In the genomic region with DNA sequence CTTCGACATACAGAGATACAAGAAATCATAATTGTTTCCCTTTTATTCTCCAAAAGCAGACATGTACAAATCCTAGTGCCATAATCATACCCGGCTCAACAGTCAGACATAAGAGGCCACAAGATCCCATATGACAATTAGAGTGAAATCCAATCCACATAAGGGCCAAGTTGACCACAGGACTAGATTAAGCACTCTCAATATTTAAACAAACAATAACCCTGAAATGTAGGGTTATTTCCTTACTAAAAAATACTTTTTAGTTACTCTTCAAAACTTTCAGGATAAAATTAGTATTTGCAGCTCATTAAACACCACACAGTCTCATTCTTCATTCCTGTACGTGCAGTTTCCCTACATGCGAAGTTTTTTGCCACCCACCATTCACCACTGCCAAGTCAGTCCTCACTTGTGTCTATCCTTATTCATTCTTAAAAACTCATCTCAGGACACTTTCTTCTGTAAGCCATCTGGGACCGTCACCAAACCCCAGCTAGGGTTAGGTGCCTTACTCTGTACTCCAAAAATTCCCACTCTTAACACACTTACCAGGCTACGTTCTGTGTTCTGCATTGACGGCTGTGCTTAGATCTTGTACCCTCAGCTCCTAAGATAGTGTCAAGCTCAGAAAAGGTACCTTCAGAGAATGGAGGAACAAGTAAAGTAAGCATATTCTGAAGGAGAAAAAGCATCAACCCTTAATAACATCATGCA, we compare ENCODE assay signal across 2 cellular contexts.
TF ChIP-seq lines count a peak whose summit lies in the region.

No MANE protein-coding gene starts in this region.

TF ChIP-seq in liver, 16 proteins besides CTCF, POLR2A, EP300 and RAD21 (continued from another document):
- TF ChIP-seq GABPA (IDR thresholded peaks at IDR 0.05 in 1 of 2, conservative IDR thresholded peaks at IDR 0.05 in 1 of 2), result no peak
- no peak for TF ChIP-seq FOXA1 (IDR thresholded peaks at IDR 0.05)
- no peak for TF ChIP-seq ATF3 (IDR thresholded peaks at IDR 0.05)
- no peak for TF ChIP-seq YY1 (IDR thresholded peaks at IDR 0.05)
- no peak for TF ChIP-seq JUND (IDR thresholded peaks at IDR 0.05)
- no peak for TF ChIP-seq HNF4A (conservative IDR thresholded peaks at IDR 0.05)
- no peak for TF ChIP-seq TAF1 (conservative IDR thresholded peaks at IDR 0.05)
- TF ChIP-seq HNF4G (IDR thresholded peaks at IDR 0.05), result no peak
- TF ChIP-seq RXRA (IDR thresholded peaks at IDR 0.05), result no peak
- no peak for TF ChIP-seq EGR1 (IDR thresholded peaks at IDR 0.05; ENCODE audit: low read depth in 2 of 2)
- TF ChIP-seq NR2F2 (IDR thresholded peaks at IDR 0.05), result no peak
- TF ChIP-seq, protein P1, sequence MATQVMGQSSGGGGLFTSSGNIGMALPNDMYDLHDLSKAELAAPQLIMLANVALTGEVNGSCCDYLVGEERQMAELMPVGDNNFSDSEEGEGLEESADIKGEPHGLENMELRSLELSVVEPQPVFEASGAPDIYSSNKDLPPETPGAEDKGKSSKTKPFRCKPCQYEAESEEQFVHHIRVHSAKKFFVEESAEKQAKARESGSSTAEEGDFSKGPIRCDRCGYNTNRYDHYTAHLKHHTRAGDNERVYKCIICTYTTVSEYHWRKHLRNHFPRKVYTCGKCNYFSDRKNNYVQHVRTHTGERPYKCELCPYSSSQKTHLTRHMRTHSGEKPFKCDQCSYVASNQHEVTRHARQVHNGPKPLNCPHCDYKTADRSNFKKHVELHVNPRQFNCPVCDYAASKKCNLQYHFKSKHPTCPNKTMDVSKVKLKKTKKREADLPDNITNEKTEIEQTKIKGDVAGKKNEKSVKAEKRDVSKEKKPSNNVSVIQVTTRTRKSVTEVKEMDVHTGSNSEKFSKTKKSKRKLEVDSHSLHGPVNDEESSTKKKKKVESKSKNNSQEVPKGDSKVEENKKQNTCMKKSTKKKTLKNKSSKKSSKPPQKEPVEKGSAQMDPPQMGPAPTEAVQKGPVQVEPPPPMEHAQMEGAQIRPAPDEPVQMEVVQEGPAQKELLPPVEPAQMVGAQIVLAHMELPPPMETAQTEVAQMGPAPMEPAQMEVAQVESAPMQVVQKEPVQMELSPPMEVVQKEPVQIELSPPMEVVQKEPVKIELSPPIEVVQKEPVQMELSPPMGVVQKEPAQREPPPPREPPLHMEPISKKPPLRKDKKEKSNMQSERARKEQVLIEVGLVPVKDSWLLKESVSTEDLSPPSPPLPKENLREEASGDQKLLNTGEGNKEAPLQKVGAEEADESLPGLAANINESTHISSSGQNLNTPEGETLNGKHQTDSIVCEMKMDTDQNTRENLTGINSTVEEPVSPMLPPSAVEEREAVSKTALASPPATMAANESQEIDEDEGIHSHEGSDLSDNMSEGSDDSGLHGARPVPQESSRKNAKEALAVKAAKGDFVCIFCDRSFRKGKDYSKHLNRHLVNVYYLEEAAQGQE (IDR thresholded peaks at IDR 0.05), result no peak
TF ChIP-seq in liver: peak in this region for 0.

TF ChIP-seq in HepG2, 621 proteins besides CTCF, POLR2A, EP300 and RAD21:
- TF ChIP-seq, protein P2, sequence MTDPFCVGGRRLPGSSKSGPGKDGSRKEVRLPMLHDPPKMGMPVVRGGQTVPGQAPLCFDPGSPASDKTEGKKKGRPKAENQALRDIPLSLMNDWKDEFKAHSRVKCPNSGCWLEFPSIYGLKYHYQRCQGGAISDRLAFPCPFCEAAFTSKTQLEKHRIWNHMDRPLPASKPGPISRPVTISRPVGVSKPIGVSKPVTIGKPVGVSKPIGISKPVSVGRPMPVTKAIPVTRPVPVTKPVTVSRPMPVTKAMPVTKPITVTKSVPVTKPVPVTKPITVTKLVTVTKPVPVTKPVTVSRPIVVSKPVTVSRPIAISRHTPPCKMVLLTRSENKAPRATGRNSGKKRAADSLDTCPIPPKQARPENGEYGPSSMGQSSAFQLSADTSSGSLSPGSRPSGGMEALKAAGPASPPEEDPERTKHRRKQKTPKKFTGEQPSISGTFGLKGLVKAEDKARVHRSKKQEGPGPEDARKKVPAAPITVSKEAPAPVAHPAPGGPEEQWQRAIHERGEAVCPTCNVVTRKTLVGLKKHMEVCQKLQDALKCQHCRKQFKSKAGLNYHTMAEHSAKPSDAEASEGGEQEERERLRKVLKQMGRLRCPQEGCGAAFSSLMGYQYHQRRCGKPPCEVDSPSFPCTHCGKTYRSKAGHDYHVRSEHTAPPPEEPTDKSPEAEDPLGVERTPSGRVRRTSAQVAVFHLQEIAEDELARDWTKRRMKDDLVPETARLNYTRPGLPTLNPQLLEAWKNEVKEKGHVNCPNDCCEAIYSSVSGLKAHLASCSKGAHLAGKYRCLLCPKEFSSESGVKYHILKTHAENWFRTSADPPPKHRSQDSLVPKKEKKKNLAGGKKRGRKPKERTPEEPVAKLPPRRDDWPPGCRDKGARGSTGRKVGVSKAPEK (CRISPR knock-in tag; IDR thresholded peaks at IDR 0.05; ENCODE audit: borderline replicate concordance), result no peak
